8 cellular contexts compared by ENCODE assay signal in the genomic region with DNA sequence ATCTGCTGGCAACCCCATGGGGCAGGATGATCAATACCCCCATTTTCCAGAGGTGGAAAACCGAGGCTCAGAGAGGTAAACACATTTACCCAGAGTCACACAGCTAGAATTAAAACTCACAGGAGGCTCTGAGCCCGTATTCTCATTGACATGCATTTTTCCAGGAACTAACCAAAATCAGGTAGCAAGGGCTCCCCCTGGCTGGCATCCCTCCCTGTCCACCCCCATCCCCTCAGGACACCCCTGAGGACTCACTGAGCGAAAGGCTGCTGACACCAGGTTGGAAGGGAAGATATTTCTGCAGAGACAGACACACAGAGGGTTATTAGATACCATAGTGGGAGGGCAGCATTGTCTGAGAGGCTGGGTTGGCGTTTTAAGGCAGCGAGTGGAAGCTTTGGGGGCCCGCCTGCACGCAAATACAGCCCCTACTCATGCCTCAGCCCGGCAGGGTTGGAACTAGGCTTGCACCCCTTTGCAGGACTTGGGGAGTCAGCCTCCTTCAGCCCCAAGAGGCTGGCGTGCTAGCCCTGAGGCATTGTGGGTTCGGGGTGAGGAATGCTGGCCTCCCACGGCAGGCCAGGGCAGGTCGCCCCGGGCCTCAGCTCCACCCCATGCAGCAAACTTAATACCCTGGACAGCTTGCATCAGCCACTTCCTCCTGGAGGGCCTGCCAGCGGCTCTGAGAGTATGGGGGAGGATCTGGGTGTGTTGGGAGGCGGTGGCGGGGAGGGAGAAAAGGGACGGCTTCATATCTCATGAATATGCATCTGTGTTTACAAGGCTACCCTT. TPM values are rescaled to one million over a fixed set of nuclear protein-coding genes. Genes with fewer than 3 reads are reported as not detected.
DNase-seq lines count a peak whose midpoint lies in the region; ATAC-seq and TF ChIP-seq lines count a peak whose summit lies in the region.

No MANE protein-coding gene starts in this region.

- ATAC-seq in GM18498 (IDR thresholded peaks at IDR 0.05; ENCODE audit: unreplicated experiment) (peak; percentile 38), GM21515 (IDR thresholded peaks at IDR 0.05; ENCODE audit: unreplicated experiment) (no peak)

- H3K36me3 Mint-ChIP-seq in immature natural killer cell = peaks cover 3 to 8% (median 7%) of the 10 kb centered on the region in 3 donors

- H3K9me3 Mint-ChIP-seq in immature natural killer cell = no peaks in the 10 kb centered on the region

- peak overlapping the region; percentile 88 for H3K4me3 ChIP-seq in astrocyte of the spinal cord (ENCODE audit: low read depth, low read length)

- peak overlapping the region; percentile 58 to 96 (median 92) for H3K4me3 Mint-ChIP-seq in immature natural killer cell

- peak; percentile 49 for TF ChIP-seq CTCF in astrocyte of the spinal cord (IDR thresholded peaks at IDR 0.05; ENCODE audit: low read depth, low read length)

- peak overlapping the region; percentile 74 to 93 (median 91) for H3K27ac Mint-ChIP-seq in immature natural killer cell

- peaks cover 0 to 6% (median 5%) of the 10 kb centered on the region in 3 donors for H3K27me3 Mint-ChIP-seq in immature natural killer cell (ENCODE audit: low read depth in 3 of 3)

- peaks cover 55 to 64% of the 10 kb centered on the region in 2 donors for H3K4me1 Mint-ChIP-seq in immature natural killer cell

- DNase-seq in AG08395 (ENCODE audit: low spot score) = peak; percentile 82
- peak; percentile 11 for DNase-seq in LHCN-M2 (ENCODE audit: low read depth)
- peak; percentile 98 for DNase-seq in SW480 (ENCODE audit: low spot score)
- DNase-seq in astrocyte of the spinal cord (ENCODE audit: low read depth, low spot score) = peak; percentile 91
- DNase-seq in immature natural killer cell = peak in 2 of 3 donors; percentile 14 to 32
- DNase-seq in stimulated activated CD4-positive, alpha-beta T cell treated with anti-CD3 and anti-CD28 coated beads, Interleukin-1b, Interleukin-23, amount 100 ng/mL, for 48 hours = peak; percentile 82

- in situ Hi-C loops in astrocyte of the spinal cord (cut with HindIII; ENCODE audit: low sequenced_read_pairs) = no loop called here

RNA-seq across cellular contexts. Expression of gene SLC1A5, which starts 3.9 kb away (rescaled TPM):
- total RNA-seq in LHCN-M2 (2014; rRNA removed) = 68.0 and 77.1 TPM in 2 replicates
- 54.3 TPM for polyA plus RNA-seq in LHCN-M2 (2012)
- 10 to 100 TPM; 17.4 to 37.7 (median 32.6) TPM for polyA plus RNA-seq in immature natural killer cell

RNA-seq across cellular contexts. Expression of gene STRN4, which starts 38.2 kb away (rescaled TPM):
- total RNA-seq in LHCN-M2 (2014; rRNA removed) = 78.1 and 83.9 TPM in 2 replicates
- polyA plus RNA-seq in LHCN-M2 (2012) = 42.8 TPM
- polyA plus RNA-seq in immature natural killer cell = 10 to 100 TPM in 2 of 3 donors, 1 to 10 TPM in 1; 8.8 to 26.8 (median 10.8) TPM

RNA-seq across cellular contexts. Expression of gene FKRP, which starts 38.6 kb away (rescaled TPM):
- 29.7 and 33.8 TPM in 2 replicates for total RNA-seq in LHCN-M2 (2014; rRNA removed)
- polyA plus RNA-seq in LHCN-M2 (2012) = 17.0 TPM
- 1 to 10 TPM in 2 of 3 donors, not detected in 1; 2.2 to 5.4 TPM for polyA plus RNA-seq in immature natural killer cell

Comparison
In these comparisons a context has a peak if more than half of its experiments do, and no peak if none do; other contexts are left out.
1. DNase-seq: peak in every context shown above with its lines; median percentile 98 in SW480; 91 in astrocyte of the spinal cord; 82 in AG08395; 82 in stimulated activated CD4-positive, alpha-beta T cell treated with anti-CD3 and anti-CD28 coated beads, Interleukin-1b, Interleukin-23, amount 100 ng/mL, for 48 hours; 23 in immature natural killer cell; 11 in LHCN-M2.